12 cellular contexts compared by ENCODE assay signal in the genomic region with DNA sequence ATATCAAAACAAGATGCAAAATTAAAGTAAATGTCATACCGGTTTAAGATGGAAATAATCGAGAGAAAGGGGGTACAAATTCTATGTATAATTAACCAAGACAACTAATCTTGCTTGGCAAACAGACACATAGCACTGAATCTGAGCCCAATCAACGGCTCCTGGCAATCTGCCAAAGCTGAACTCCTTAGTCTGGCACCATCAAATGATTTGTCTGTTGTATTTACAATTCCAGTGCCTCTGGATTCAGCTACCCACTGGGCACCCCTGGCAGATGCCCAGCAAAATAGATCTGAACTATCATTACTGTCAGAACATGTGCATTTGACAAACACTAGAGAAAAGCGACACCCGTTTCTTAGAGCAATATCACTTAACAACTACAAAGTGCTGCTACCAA. TPM values are rescaled to one million over a fixed set of nuclear protein-coding genes. Genes with fewer than 3 reads are reported as not detected.
DNase-seq lines count a peak whose midpoint lies in the region; ATAC-seq and TF ChIP-seq lines count a peak whose summit lies in the region.
"Had no signal": no experiment of that assay in that cellular context is flagged by ENCODE, and none has a peak within 500 bp of the region (broad histone marks: within the 10 kb centered on the region; RNA-seq: fewer than 3 reads in every experiment).

No MANE protein-coding gene starts in this region.

- peak; percentile 2 for ATAC-seq in body of pancreas
- ATAC-seq in left ventricle myocardium superior, result no peak
- ATAC-seq in GM21526 (IDR thresholded peaks at IDR 0.05; ENCODE audit: low FRiP score, unreplicated experiment), result no peak
- ATAC-seq: stimulated activated naive CD8-positive, alpha-beta T cell treated with anti-CD3 and anti-CD28 coated beads, Interleukin-15, Interleukin-2, amounts not matched to agents 100 U/mL and 50 U/mL, for 24 hours had no signal

- H3K4me1 ChIP-seq in body of pancreas (peaks cover 44% of the 10 kb centered on the region), prostate gland (replicated peaks) (no peaks in the 10 kb centered on the region), ascending aorta (peaks cover 0 to 20% of the 10 kb centered on the region in 2 donors)

- no peaks in the 10 kb centered on the region for H3K27me3 ChIP-seq in body of pancreas
- H3K27me3 ChIP-seq in prostate gland (replicated peaks; ENCODE audit: insufficient read depth), result no peaks in the 10 kb centered on the region
- no peaks in the 10 kb centered on the region for H3K27me3 ChIP-seq in ascending aorta

- peak; percentile 5 for DNase-seq in HK-2 (ENCODE audit: unreplicated experiment)
- DNase-seq in NCI-H2171 (lab: John Stamatoyannopoulos, UW), result peak; percentile 60
- DNase-seq in body of pancreas, result peak; percentile 29 to 56 (median 50)
- peak; percentile 22 for DNase-seq in prostate gland (ENCODE audit: low spot score)
- no peak for DNase-seq in activated gamma-delta T cell treated with Interleukin-2 at 50 U/mL for 16 hours
- DNase-seq in ascending aorta (ENCODE audit: low spot score in 2 of 2), result no peak
- no peak for DNase-seq in left ventricle myocardium superior
- DNase-seq: activated CD4-positive, alpha-beta memory T cell treated with anti-CD3 and anti-CD28 coated beads, Interleukin-2, amount 10 ng/mL, durations not matched to agents 7 days and 5 days; GDM1; SIG-M5; stimulated activated naive CD8-positive, alpha-beta T cell treated with anti-CD3 and anti-CD28 coated beads, Interleukin-15, Interleukin-2, amounts not matched to agents 100 U/mL and 50 U/mL, for 24 hours had no signal

- no peak overlapping the region for H3K4me3 ChIP-seq in body of pancreas
- H3K4me3 ChIP-seq in prostate gland, result no peak overlapping the region
- H3K4me3 ChIP-seq in ascending aorta, result no peak overlapping the region

- H3K27ac ChIP-seq in body of pancreas, result peak overlapping the region; percentile 39 to 60 (median 51)
- H3K27ac ChIP-seq in prostate gland, result no peak overlapping the region
- H3K27ac ChIP-seq in ascending aorta, result no peak overlapping the region

- intact Hi-C loops in body of pancreas (cut with DNase I) (no loop called here), prostate gland (cut with DNase I) (loop anchor here (5.0 kb wide), 1 partner anchor 1006 kb away; the partner anchor contains the start of gene NPAS3), ascending aorta (cut with DNase I) (loop anchor here (10.0 kb wide), 1 partner anchor 1008 kb away; the partner anchor contains the start of gene NPAS3), left ventricle myocardium superior (cut with micrococcal nuclease) (no loop called here)

- no peaks in the 10 kb centered on the region for H3K9me3 ChIP-seq in body of pancreas
- no peaks in the 10 kb centered on the region for H3K9me3 ChIP-seq in prostate gland
- H3K9me3 ChIP-seq in ascending aorta, result no peaks in the 10 kb centered on the region

- H3K36me3 ChIP-seq in body of pancreas (replicated peaks in 1 of 2; ENCODE audit: insufficient read depth in 1 of 2, low read depth in 2 of 2) (no peaks in the 10 kb centered on the region), prostate gland (no peaks in the 10 kb centered on the region), ascending aorta (no peaks in the 10 kb centered on the region)

- 3 to 14% methylated on average over 5 of the region's 5 CpGs for WGBS in body of pancreas, 2 donors
- 29% methylated on average over 5 of the region's 5 CpGs for WGBS in prostate gland

- TF ChIP-seq POLR2A in body of pancreas (IDR thresholded peaks at IDR 0.05), result no peak
- TF ChIP-seq POLR2A in prostate gland (IDR thresholded peaks at IDR 0.05), result no peak

- TF ChIP-seq CTCF in body of pancreas (IDR thresholded peaks at IDR 0.05) (no peak), prostate gland (IDR thresholded peaks at IDR 0.05) (no peak), ascending aorta (IDR thresholded peaks at IDR 0.05) (no peak)

RNA-seq across cellular contexts. Expression of gene EGLN3, which starts 7.8 kb away (rescaled TPM):
- total RNA-seq in body of pancreas (1 to 10 TPM; 2.0 to 7.0 TPM), prostate gland (1 to 10 TPM; 6.1 to 6.8 TPM), ascending aorta (5.9 TPM), left ventricle myocardium superior (133 TPM)

Comparison
In these comparisons a context has a peak if more than half of its experiments do, and no peak if none do; other contexts are left out.
1. DNase-seq: peak in HK-2 (single experiment), NCI-H2171 (single experiment), body of pancreas (4 of 4) and prostate gland (single experiment); none in activated gamma-delta T cell treated with Interleukin-2 at 50 U/mL for 16 hours (single experiment), ascending aorta (0 of 2) and left ventricle myocardium superior (single experiment).
2. H3K27ac ChIP-seq: peak in body of pancreas (4 of 4); none in prostate gland (0 of 2) and ascending aorta (0 of 2).
3. RNA of gene EGLN3, which starts 7.8 kb away (total RNA-seq): 133 TPM in left ventricle myocardium superior (single experiment); 2.0 to 7.0 TPM in body of pancreas, 6.1 to 6.8 TPM in prostate gland and 5.9 TPM in ascending aorta (single experiment); every median in the first group is over 10 times any median in the second.
4. intact Hi-C loops: an anchor here in prostate gland (5.0 kb wide) and ascending aorta (10.0 kb wide); none called in body of pancreas and left ventricle myocardium superior.